22 cellular contexts compared by ENCODE assay signal in the genomic region with DNA sequence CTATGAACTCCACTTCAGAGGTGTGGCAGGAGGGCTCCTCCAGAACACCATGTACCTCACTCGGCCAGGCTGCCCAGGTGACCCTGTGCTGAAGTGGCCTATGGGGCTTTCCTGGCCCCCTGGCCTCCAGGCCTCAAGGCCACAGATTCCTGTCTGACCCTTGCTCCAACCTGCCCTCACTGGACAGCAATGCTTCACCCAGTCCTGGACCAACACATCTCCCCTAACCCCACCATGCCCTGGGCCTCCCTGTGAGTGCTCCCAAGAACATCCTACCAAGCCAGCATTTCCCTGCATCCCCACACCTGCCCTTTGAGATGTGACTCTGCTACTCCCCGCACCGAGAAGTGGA. TPM values are rescaled to one million over a fixed set of nuclear protein-coding genes. Genes with fewer than 3 reads are reported as not detected.
"Had no signal": no experiment of that assay in that cellular context is flagged by ENCODE, and none has a peak within 500 bp of the region (broad histone marks: within the 10 kb centered on the region; RNA-seq: fewer than 3 reads in every experiment).

No MANE protein-coding gene starts in this region.

- ATAC-seq: left cardiac atrium; naive thymus-derived CD4-positive, alpha-beta T cell; upper lobe of right lung had no signal

- H3K27ac ChIP-seq: breast epithelium, neural progenitor cell, prostate gland, right atrium auricular region, upper lobe of right lung had no signal

- H3K27me3 ChIP-seq: breast epithelium, right atrium auricular region, upper lobe of right lung had no signal

- H3K27me3 Mint-ChIP-seq: activated CD4-positive, alpha-beta T cell treated with anti-CD3 and anti-CD28 coated beads, Interleukin-2, amount 10 ng/mL, durations not matched to agents 24 days and 14 days had no signal

- H3K9ac ChIP-seq: neural progenitor cell had no signal

- H3K9me3 Mint-ChIP-seq: activated B cell treated with CpG ODN at 0.5 μM for 24 hours; activated CD4-positive, alpha-beta T cell treated with anti-CD3 and anti-CD28 coated beads, Interleukin-2, amount 10 ng/mL, durations not matched to agents 24 days and 14 days; activated naive CD4-positive, alpha-beta T cell treated with anti-CD3 and anti-CD28 coated beads, Interleukin-2, amount 10 ng/mL, durations not matched to agents 7 days and 5 days; neural progenitor cell had no signal

- H3K9me3 ChIP-seq: breast epithelium, prostate gland, right atrium auricular region, upper lobe of right lung had no signal

- H3K4me3 Mint-ChIP-seq: activated B cell treated with CpG ODN at 0.5 μM for 24 hours; activated CD4-positive, alpha-beta T cell treated with anti-CD3 and anti-CD28 coated beads, Interleukin-2, amount 10 ng/mL, durations not matched to agents 24 days and 14 days; activated naive CD4-positive, alpha-beta T cell treated with anti-CD3 and anti-CD28 coated beads, Interleukin-2, amount 10 ng/mL, durations not matched to agents 7 days and 5 days; naive thymus-derived CD4-positive, alpha-beta T cell had no signal

- H3K36me3 ChIP-seq: breast epithelium, neural progenitor cell, prostate gland, right atrium auricular region, upper lobe of right lung had no signal

- H3K4me2 ChIP-seq: neural progenitor cell had no signal

- H3K36me3 Mint-ChIP-seq: activated naive CD4-positive, alpha-beta T cell treated with anti-CD3 and anti-CD28 coated beads, Interleukin-2, amount 10 ng/mL, durations not matched to agents 7 days and 5 days; naive thymus-derived CD4-positive, alpha-beta T cell; neural progenitor cell had no signal

- H3K4me1 ChIP-seq: breast epithelium had no signal

- DNase-seq: activated B cell treated with CpG ODN at 0.5 μM for 24 hours; activated naive CD4-positive, alpha-beta T cell treated with anti-CD3 and anti-CD28 coated beads, Interleukin-2, amount 10 ng/mL, durations not matched to agents 7 days and 5 days; dermis blood vessel endothelial cell; left cardiac atrium; mesendoderm; naive thymus-derived CD4-positive, alpha-beta T cell; stimulated activated CD4-positive, alpha-beta T cell treated with anti-CD3 and anti-CD28 coated beads, Interleukin-4, amount 100 ng/mL, for 1 hour; T-helper 9 cell had no signal

- FAIRE-seq: astrocyte had no signal

- H3K4me3 ChIP-seq: breast epithelium, neural progenitor cell, prostate gland, right atrium auricular region, upper lobe of right lung had no signal

- H2AFZ ChIP-seq: neural progenitor cell had no signal

- H3K27ac Mint-ChIP-seq: activated B cell treated with CpG ODN at 0.5 μM for 24 hours; activated CD4-positive, alpha-beta T cell treated with anti-CD3 and anti-CD28 coated beads, Interleukin-2, amount 10 ng/mL, durations not matched to agents 24 days and 14 days; activated naive CD4-positive, alpha-beta T cell treated with anti-CD3 and anti-CD28 coated beads, Interleukin-2, amount 10 ng/mL, durations not matched to agents 7 days and 5 days; neural progenitor cell had no signal

RNA-seq across cellular contexts. Expression of gene CFAP99, which starts 10.8 kb away (rescaled TPM):
- total RNA-seq: activated B cell treated with CpG ODN at 0.5 μM for 24 hours; activated CD4-positive, alpha-beta T cell treated with anti-CD3 and anti-CD28 coated beads, Interleukin-2, amount 10 ng/mL, durations not matched to agents 24 days and 14 days; activated CD8-positive, alpha-beta memory T cell treated with anti-CD3 and anti-CD28 coated beads for 36 hours; astrocyte; chondrocyte; fibroblast of villous mesenchyme; glomerular endothelial cell; left cardiac atrium; lower leg skin; osteocyte; right atrium auricular region; skeletal muscle tissue; upper lobe of right lung had no signal
- polyA plus RNA-seq: naive thymus-derived CD4-positive, alpha-beta T cell had no signal
